8 cellular contexts compared by ENCODE assay signal in genomic region chr22:50731811-50732624, GRCh38. TPM values are rescaled to one million over a fixed set of nuclear protein-coding genes. Genes with fewer than 3 reads are reported as not detected.
A peak's percentile ranks its signal among the peaks of the same experiment; 100 is the strongest.
DNase-seq lines count a peak whose midpoint lies in the region; ATAC-seq and TF ChIP-seq lines count a peak whose summit lies in the region.

No MANE protein-coding gene starts in this region.

- TF ChIP-seq POLR2A in prostate gland (IDR thresholded peaks at IDR 0.05), result no peak

- intact Hi-C loops in activated T-helper 1 cell treated with anti-CD3 and anti-CD28 coated beads, Interleukin-12 subunit alpha, Interleukin-12 subunit beta, Interleukin-2, Interleukin-4 antibody, amounts not matched to agents 30 ng/mL and 10 ng/mL and 1 ng/mL, durations not matched to agents 14 hours and 24 hours and 36 hours (cut with micrococcal nuclease), result no loop called here
- intact Hi-C loops in prostate gland (cut with DNase I), result no loop called here
- intact Hi-C loops in aorta (cut with DNase I), result no loop called here

- H3K27me3 Mint-ChIP-seq in activated T-helper 1 cell treated with anti-CD3 and anti-CD28 coated beads, Interleukin-12 subunit alpha, Interleukin-12 subunit beta, Interleukin-2, Interleukin-4 antibody, amounts not matched to agents 30 ng/mL and 10 ng/mL and 1 ng/mL, durations not matched to agents 14 hours and 24 hours and 36 hours (ENCODE audit: insufficient read depth), result no peaks in the 10 kb centered on the region

- no peaks in the 10 kb centered on the region for H3K36me3 Mint-ChIP-seq in activated T-helper 1 cell treated with anti-CD3 and anti-CD28 coated beads, Interleukin-12 subunit alpha, Interleukin-12 subunit beta, Interleukin-2, Interleukin-4 antibody, amounts not matched to agents 30 ng/mL and 10 ng/mL and 1 ng/mL, durations not matched to agents 14 hours and 24 hours and 36 hours (ENCODE audit: low read depth)

- no peak overlapping the region for H3K27ac ChIP-seq in 22Rv1
- H3K27ac ChIP-seq in foreskin keratinocyte, result peak overlapping the region; percentile 48
- no peak overlapping the region for H3K27ac ChIP-seq in prostate gland
- no peak overlapping the region for H3K27ac ChIP-seq in aorta (ENCODE audit: low read depth in 1 of 2, low read length in 2 of 2)

- peaks cover 26% of the 10 kb centered on the region for H3K27me3 ChIP-seq in foreskin keratinocyte
- H3K27me3 ChIP-seq in prostate gland (replicated peaks; ENCODE audit: insufficient read depth), result no peaks in the 10 kb centered on the region
- no peaks in the 10 kb centered on the region for H3K27me3 ChIP-seq in aorta (ENCODE audit: control insufficient read depth in 1 of 2, insufficient read depth in 2 of 2, low read length in 1 of 2)

- H3K36me3 ChIP-seq in prostate gland, result no peaks in the 10 kb centered on the region
- H3K36me3 ChIP-seq in aorta (ENCODE audit: control insufficient read depth in 1 of 2, insufficient read depth in 2 of 2, low read length in 1 of 2), result no peaks in the 10 kb centered on the region

- no peak overlapping the region for H3K27ac Mint-ChIP-seq in activated T-helper 1 cell treated with anti-CD3 and anti-CD28 coated beads, Interleukin-12 subunit alpha, Interleukin-12 subunit beta, Interleukin-2, Interleukin-4 antibody, amounts not matched to agents 30 ng/mL and 10 ng/mL and 1 ng/mL, durations not matched to agents 14 hours and 24 hours and 36 hours

- H3K4me3 Mint-ChIP-seq in activated T-helper 1 cell treated with anti-CD3 and anti-CD28 coated beads, Interleukin-12 subunit alpha, Interleukin-12 subunit beta, Interleukin-2, Interleukin-4 antibody, amounts not matched to agents 30 ng/mL and 10 ng/mL and 1 ng/mL, durations not matched to agents 14 hours and 24 hours and 36 hours, result no peak overlapping the region

- H3K4me1 ChIP-seq in foreskin keratinocyte (peaks cover 3% of the 10 kb centered on the region), prostate gland (replicated peaks) (no peaks in the 10 kb centered on the region), aorta (ENCODE audit: control insufficient read depth in 1 of 2, insufficient read depth in 2 of 2, low read length in 2 of 2) (no peaks in the 10 kb centered on the region)

- H3K4me3 ChIP-seq in prostate gland (no peak overlapping the region), aorta (ENCODE audit: low read length in 2 of 2) (no peak overlapping the region)

- H3K9me3 Mint-ChIP-seq in activated T-helper 1 cell treated with anti-CD3 and anti-CD28 coated beads, Interleukin-12 subunit alpha, Interleukin-12 subunit beta, Interleukin-2, Interleukin-4 antibody, amounts not matched to agents 30 ng/mL and 10 ng/mL and 1 ng/mL, durations not matched to agents 14 hours and 24 hours and 36 hours, result no peaks in the 10 kb centered on the region

- H3K4me1 Mint-ChIP-seq in activated T-helper 1 cell treated with anti-CD3 and anti-CD28 coated beads, Interleukin-12 subunit alpha, Interleukin-12 subunit beta, Interleukin-2, Interleukin-4 antibody, amounts not matched to agents 30 ng/mL and 10 ng/mL and 1 ng/mL, durations not matched to agents 14 hours and 24 hours and 36 hours (ENCODE audit: low read depth), result no peaks in the 10 kb centered on the region

- ATAC-seq in foreskin keratinocyte (peak; percentile 72), aorta (ENCODE audit: low FRiP score) (peak; percentile 29), HG03469 (IDR thresholded peaks at IDR 0.05; ENCODE audit: unreplicated experiment) (no peak)

- WGBS in prostate gland, result 53% methylated on average over 22 of the region's 32 CpGs
- WGBS in aorta, 2 donors, result 21 to 26% methylated on average over 25 to 32 of the region's 32 CpGs

- no peaks in the 10 kb centered on the region for H3K9me3 ChIP-seq in prostate gland
- H3K9me3 ChIP-seq in aorta (ENCODE audit: control insufficient read depth, low read length), result no peaks in the 10 kb centered on the region

- peak; percentile 96 for TF ChIP-seq CTCF in 22Rv1 (IDR thresholded peaks at IDR 0.05)
- TF ChIP-seq CTCF in foreskin keratinocyte (conservative IDR thresholded peaks at IDR 0.05), result peak; percentile 94
- peak in 3 of 4 experiments; percentile 61 to 79 (median 70) for TF ChIP-seq CTCF in prostate gland (IDR thresholded peaks at IDR 0.05)

- DNase-seq in GM19238 (ENCODE audit: insufficient read length, low spot score), result peak; percentile 46
- peak; percentile 22 for DNase-seq in activated T-helper 1 cell treated with anti-CD3 and anti-CD28 coated beads, Interleukin-12 subunit alpha, Interleukin-12 subunit beta, Interleukin-2, Interleukin-4 antibody, amounts not matched to agents 30 ng/mL and 10 ng/mL and 1 ng/mL, durations not matched to agents 14 hours and 24 hours and 36 hours (ENCODE audit: low spot score)
- DNase-seq in foreskin keratinocyte, result peak in 1 of 2 donors; percentile 32
- no peak for DNase-seq in prostate gland (ENCODE audit: low spot score)
- DNase-seq in aorta, result peak in 1 of 2 donors; percentile 69

TF ChIP-seq in PFSK-1, 5 proteins besides CTCF, POLR2A, EP300 and RAD21:
- TF ChIP-seq REST (IDR thresholded peaks at IDR 0.05; ENCODE audit: insufficient read depth in 1 of 2, low read depth in 2 of 2, low read length in 2 of 2) (no peak), FOXP2 (optimal IDR thresholded peaks at IDR 0.05; ENCODE audit: borderline replicate concordance, extremely low read depth, extremely low read length, insufficient read depth) (peak; percentile 30), SIN3A (IDR thresholded peaks at IDR 0.05; ENCODE audit: borderline replicate concordance, insufficient read depth, low read length) (no peak)

RNA-seq across cellular contexts. Expression of gene ACR, which starts 6.0 kb away (rescaled TPM):
- not detected for polyA plus RNA-seq in PFSK-1 (2012; ENCODE audit: insufficient read length, low read depth)
- total RNA-seq in activated T-helper 1 cell treated with anti-CD3 and anti-CD28 coated beads, Interleukin-12 subunit alpha, Interleukin-12 subunit beta, Interleukin-2, Interleukin-4 antibody, amounts not matched to agents 30 ng/mL and 10 ng/mL and 1 ng/mL, durations not matched to agents 14 hours and 24 hours and 36 hours, result not detected in 2 replicates
- total RNA-seq in foreskin keratinocyte, result not detected in 2 replicates
- polyA plus RNA-seq in foreskin keratinocyte, result not detected in 2 replicates
- total RNA-seq in prostate gland, result 10 to 100 TPM in 1 of 2 donors, not detected in 1; 13.1 TPM
- 1 to 10 TPM; 1.6 to 1.8 TPM for total RNA-seq in aorta
- not detected for polyA plus RNA-seq in aorta

RNA-seq across cellular contexts. Expression of gene RABL2B, which starts 51.4 kb away (rescaled TPM):
- 15.8 TPM for polyA plus RNA-seq in PFSK-1 (2012; ENCODE audit: insufficient read length, low read depth)
- total RNA-seq in activated T-helper 1 cell treated with anti-CD3 and anti-CD28 coated beads, Interleukin-12 subunit alpha, Interleukin-12 subunit beta, Interleukin-2, Interleukin-4 antibody, amounts not matched to agents 30 ng/mL and 10 ng/mL and 1 ng/mL, durations not matched to agents 14 hours and 24 hours and 36 hours, result 30.7 and 41.3 TPM in 2 replicates
- 19.6 and 20.7 TPM in 2 replicates for total RNA-seq in foreskin keratinocyte
- polyA plus RNA-seq in foreskin keratinocyte, result 18.1 and 18.4 TPM in 2 replicates
- 10 to 100 TPM; 23.0 to 31.7 TPM for total RNA-seq in prostate gland
- total RNA-seq in aorta, result 10 to 100 TPM; 15.7 to 28.0 TPM
- 10 to 100 TPM; 11.1 to 27.6 TPM for polyA plus RNA-seq in aorta

RNA-seq across cellular contexts. Expression of gene SHANK3, which starts 59.4 kb away (rescaled TPM):
- 3.9 TPM for polyA plus RNA-seq in PFSK-1 (2012; ENCODE audit: insufficient read length, low read depth)
- total RNA-seq in activated T-helper 1 cell treated with anti-CD3 and anti-CD28 coated beads, Interleukin-12 subunit alpha, Interleukin-12 subunit beta, Interleukin-2, Interleukin-4 antibody, amounts not matched to agents 30 ng/mL and 10 ng/mL and 1 ng/mL, durations not matched to agents 14 hours and 24 hours and 36 hours, result 0.05 and 0.10 TPM in 2 replicates
- total RNA-seq in foreskin keratinocyte, result 3.7 and 4.0 TPM in 2 replicates
- 2.2 and 2.6 TPM in 2 replicates for polyA plus RNA-seq in foreskin keratinocyte
- total RNA-seq in prostate gland, result 10 to 100 TPM in 1 of 2 donors, 1 to 10 TPM in 1; 9.1 to 18.3 TPM
- 10 to 100 TPM; 48.6 to 62.9 TPM for total RNA-seq in aorta
- polyA plus RNA-seq in aorta, result 1 to 10 TPM in 1 of 2 donors, under 1 TPM in 1; 0.63 to 3.2 TPM
